Comparison of ENCODE assay signal across 9 cellular contexts in the genomic region with DNA sequence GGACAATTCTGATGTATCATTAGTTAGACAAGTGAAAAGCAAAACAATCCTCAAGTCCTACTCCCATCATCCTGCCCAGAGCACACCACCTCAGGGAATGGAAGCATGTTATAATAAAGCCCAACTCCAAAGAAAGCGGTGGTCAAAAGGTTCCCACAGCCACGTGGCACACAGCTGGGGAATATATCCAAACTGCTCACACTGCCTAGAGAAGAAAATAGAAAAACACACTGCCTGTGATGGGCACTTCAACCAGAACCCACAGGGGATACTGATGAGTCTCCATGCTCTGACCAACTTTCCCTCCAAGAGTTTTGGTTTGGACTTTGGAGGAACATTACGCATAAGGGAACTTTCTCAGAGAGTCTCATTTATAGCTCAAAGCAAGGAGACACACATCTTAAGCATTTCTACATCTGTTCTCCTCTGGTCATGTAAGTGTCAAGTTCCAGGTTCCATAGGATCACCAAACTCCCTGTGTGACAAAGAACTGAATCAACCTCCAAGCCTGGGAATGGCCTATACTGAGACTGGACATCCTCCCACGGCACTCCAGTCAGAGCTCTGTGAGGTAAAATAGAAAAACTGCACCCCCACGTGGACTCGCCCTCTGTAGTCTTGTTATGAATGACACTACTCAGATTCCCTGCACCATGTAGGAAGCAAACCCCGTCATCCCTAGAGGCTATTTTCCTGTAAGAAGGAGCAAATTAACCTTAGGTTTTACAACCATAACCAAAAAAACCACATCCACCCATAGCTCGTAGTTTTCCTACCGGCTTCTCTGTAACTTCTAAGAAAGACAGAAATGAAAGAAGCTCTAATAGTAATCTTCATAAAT. TPM values are rescaled to one million over a fixed set of nuclear protein-coding genes. Genes with fewer than 3 reads are reported as not detected.
DNase-seq lines count a peak whose midpoint lies in the region; ATAC-seq and TF ChIP-seq lines count a peak whose summit lies in the region.
"Had no signal": no experiment of that assay in that cellular context is flagged by ENCODE, and none has a peak within 500 bp of the region (broad histone marks: within the 10 kb centered on the region; RNA-seq: fewer than 3 reads in every experiment).

No MANE protein-coding gene starts in this region.

- peaks cover 2% of the 10 kb centered on the region for H3K36me3 ChIP-seq in CD4-positive, CD25-positive, alpha-beta regulatory T cell (ENCODE audit: control insufficient read depth, insufficient read depth, low read length)
- H3K36me3 ChIP-seq in neural progenitor cell = no peaks in the 10 kb centered on the region
- H3K36me3 ChIP-seq in right lobe of liver = no peaks in the 10 kb centered on the region
- H3K36me3 ChIP-seq in HAP-1 (replicated peaks) = no peaks in the 10 kb centered on the region

- peaks cover 15% of the 10 kb centered on the region for H3K36me3 Mint-ChIP-seq in CD4-positive, CD25-positive, alpha-beta regulatory T cell
- H3K36me3 Mint-ChIP-seq in activated naive CD4-positive, alpha-beta T cell treated with anti-CD3 and anti-CD28 coated beads, Interleukin-2, amount 50 U/mL, for 72 hours = peaks cover 14 to 20% of the 10 kb centered on the region in 2 donors
- H3K36me3 Mint-ChIP-seq in neural progenitor cell = peaks cover 8% of the 10 kb centered on the region

- H3K9ac ChIP-seq in neural progenitor cell = no peak overlapping the region

- no peaks in the 10 kb centered on the region for H3F3A ChIP-seq in neural progenitor cell (ENCODE audit: low read depth)

- no peak for TF ChIP-seq CTCF in neural progenitor cell (IDR thresholded peaks at IDR 0.05)
- TF ChIP-seq CTCF in right lobe of liver (IDR thresholded peaks at IDR 0.05) = no peak

- peak overlapping the region; percentile 17 for H3K4me3 ChIP-seq in CD4-positive, CD25-positive, alpha-beta regulatory T cell (ENCODE audit: low read depth, low read length)
- no peak overlapping the region for H3K4me3 ChIP-seq in neural progenitor cell
- no peak overlapping the region for H3K4me3 ChIP-seq in right lobe of liver
- H3K4me3 ChIP-seq in HAP-1 = no peak overlapping the region

- peaks cover 92% of the 10 kb centered on the region for H3K79me2 ChIP-seq in neural progenitor cell (ENCODE audit: low read depth)

- peak overlapping the region in 2 of 3 donors; percentile 52 to 85 for H3K27ac Mint-ChIP-seq in CD4-positive, CD25-positive, alpha-beta regulatory T cell
- peak overlapping the region; percentile 76 to 92 for H3K27ac Mint-ChIP-seq in activated naive CD4-positive, alpha-beta T cell treated with anti-CD3 and anti-CD28 coated beads, Interleukin-2, amount 50 U/mL, for 72 hours
- peak overlapping the region; percentile 89 for H3K27ac Mint-ChIP-seq in neural progenitor cell

- H3K4me2 ChIP-seq in neural progenitor cell = no peak overlapping the region

- no peak overlapping the region for H2AFZ ChIP-seq in neural progenitor cell (replicated peaks)

- peak in 1 of 3 donors; percentile 49 for DNase-seq in CD4-positive, CD25-positive, alpha-beta regulatory T cell
- peak; percentile 94 for DNase-seq in M059J (ENCODE audit: low read depth)
- peak; percentile 49 to 62 for DNase-seq in activated naive CD4-positive, alpha-beta T cell treated with anti-CD3 and anti-CD28 coated beads, Interleukin-2, amount 50 U/mL, for 72 hours (ENCODE audit: low spot score in 2 of 2)
- DNase-seq in neural progenitor cell (ENCODE audit: low spot score) = no peak
- DNase-seq in DMS153 (lab: John Stamatoyannopoulos, UW) = no peak
- no peak for DNase-seq in right lobe of liver
- DNase-seq in SIG-M5 (lab: John Stamatoyannopoulos, UW) = no peak
- no peak for DNase-seq in HAP-1 (ENCODE audit: low spot score in 2 of 2)
- DNase-seq: NCI-H1417 had no signal

- TF ChIP-seq POLR2A in right lobe of liver (IDR thresholded peaks at IDR 0.05) = no peak

- H3K27me3 ChIP-seq in CD4-positive, CD25-positive, alpha-beta regulatory T cell (ENCODE audit: control insufficient read depth, insufficient read depth, low read length) = no peaks in the 10 kb centered on the region
- H3K27me3 ChIP-seq in neural progenitor cell = no peaks in the 10 kb centered on the region
- no peaks in the 10 kb centered on the region for H3K27me3 ChIP-seq in right lobe of liver
- H3K27me3 ChIP-seq in HAP-1 (ENCODE audit: low read depth) = no peaks in the 10 kb centered on the region

- peaks cover 73% of the 10 kb centered on the region for H4K20me1 ChIP-seq in neural progenitor cell (ENCODE audit: low read depth)

- no peak overlapping the region for H3K27ac ChIP-seq in CD4-positive, CD25-positive, alpha-beta regulatory T cell (ENCODE audit: insufficient read depth, low read length, poor library complexity, severe bottlenecking)
- H3K27ac ChIP-seq in neural progenitor cell (no peak overlapping the region), right lobe of liver (no peak overlapping the region)

- 70% methylated on average over 7 of the region's 9 CpGs for WGBS in right lobe of liver (ENCODE audit: insufficient coverage, low coverage, low lambda C conversion rate, missing lambda C conversion rate)

- peaks cover 17% of the 10 kb centered on the region for H3K4me1 ChIP-seq in CD4-positive, CD25-positive, alpha-beta regulatory T cell (ENCODE audit: control insufficient read depth, insufficient read depth, low read length, poor library complexity, severe bottlenecking)
- H3K4me1 ChIP-seq in neural progenitor cell (no peaks in the 10 kb centered on the region), right lobe of liver (no peaks in the 10 kb centered on the region), HAP-1 (no peaks in the 10 kb centered on the region)

- H3K4me3 Mint-ChIP-seq in CD4-positive, CD25-positive, alpha-beta regulatory T cell = peak overlapping the region in 3 of 4 donors; percentile 7 to 67 (median 52)
- no peak overlapping the region for H3K4me3 Mint-ChIP-seq in neural progenitor cell

- H3K4me1 Mint-ChIP-seq in CD4-positive, CD25-positive, alpha-beta regulatory T cell = peaks cover 29 to 49% (median 33%) of the 10 kb centered on the region in 4 donors
- peaks cover 23% of the 10 kb centered on the region for H3K4me1 Mint-ChIP-seq in neural progenitor cell

- H3K9me3 ChIP-seq in CD4-positive, CD25-positive, alpha-beta regulatory T cell (ENCODE audit: control insufficient read depth in 2 of 2, low read length in 2 of 2) = peaks cover under 1 to 4% of the 10 kb centered on the region in 2 experiments
- H3K9me3 ChIP-seq in neural progenitor cell (ENCODE audit: low read depth) (no peaks in the 10 kb centered on the region), right lobe of liver (no peaks in the 10 kb centered on the region), HAP-1 (no peaks in the 10 kb centered on the region)

- intact Hi-C loops in right lobe of liver (cut with DNase I) = no loop called here

- ATAC-seq in CD4-positive, CD25-positive, alpha-beta regulatory T cell (ENCODE audit: low read depth in 2 of 2) = peak in 1 of 2 donors; percentile 31
- peak; percentile 83 to 87 for ATAC-seq in activated naive CD4-positive, alpha-beta T cell treated with anti-CD3 and anti-CD28 coated beads, Interleukin-2, amount 50 U/mL, for 72 hours
- no peak for ATAC-seq in right lobe of liver

- H3K9me3 Mint-ChIP-seq in CD4-positive, CD25-positive, alpha-beta regulatory T cell = peaks cover 0 to 4% (median 0%) of the 10 kb centered on the region in 7 donors
- no peaks in the 10 kb centered on the region for H3K9me3 Mint-ChIP-seq in activated naive CD4-positive, alpha-beta T cell treated with anti-CD3 and anti-CD28 coated beads, Interleukin-2, amount 50 U/mL, for 72 hours
- no peaks in the 10 kb centered on the region for H3K9me3 Mint-ChIP-seq in neural progenitor cell

- no peaks in the 10 kb centered on the region for H3K27me3 Mint-ChIP-seq in CD4-positive, CD25-positive, alpha-beta regulatory T cell
- H3K27me3 Mint-ChIP-seq in neural progenitor cell (ENCODE audit: insufficient read depth, low read depth) = no peaks in the 10 kb centered on the region

- in situ Hi-C loops in HAP-1 (cut with MboI; ENCODE audit: low sequenced_read_pairs) = no loop called here

RNA-seq across cellular contexts. Expression of a gene that starts 12.2 kb away (rescaled TPM):
- 15.7 TPM for total RNA-seq in CD4-positive, CD25-positive, alpha-beta regulatory T cell
- polyA plus RNA-seq in CD4-positive, CD25-positive, alpha-beta regulatory T cell = 1 to 10 TPM; 3.2 to 5.9 (median 5.1) TPM
- 5.3 and 7.4 TPM in 2 replicates for total RNA-seq in M059J (2014; rRNA removed; shearing (Covaris generic))
- total RNA-seq in activated naive CD4-positive, alpha-beta T cell treated with anti-CD3 and anti-CD28 coated beads, Interleukin-2, amount 50 U/mL, for 72 hours = 10 to 100 TPM; 13.0 to 15.3 TPM
- total RNA-seq in neural progenitor cell (ENCODE audit: low replicate concordance) (12.1 and 13.0 TPM in 2 replicates), right lobe of liver (1 to 10 TPM; 2.5 to 2.9 (median 2.6) TPM)

RNA-seq across cellular contexts. Expression of a gene that starts 28.4 kb away (rescaled TPM):
- total RNA-seq in CD4-positive, CD25-positive, alpha-beta regulatory T cell = 1.8 TPM
- polyA plus RNA-seq in CD4-positive, CD25-positive, alpha-beta regulatory T cell = under 1 TPM; 0.22 to 0.37 (median 0.28) TPM
- total RNA-seq in M059J (2014; rRNA removed; shearing (Covaris generic)) = 0.69 and 2.7 TPM in 2 replicates
- 10 to 100 TPM; 11.1 to 17.2 TPM for total RNA-seq in activated naive CD4-positive, alpha-beta T cell treated with anti-CD3 and anti-CD28 coated beads, Interleukin-2, amount 50 U/mL, for 72 hours
- total RNA-seq in neural progenitor cell (ENCODE audit: low replicate concordance) (7.1 and 12.1 TPM in 2 replicates), right lobe of liver (1 to 10 TPM in 1 of 6 experiments, under 1 TPM in 5; 0.14 to 5.9 (median 0.30) TPM)

Comparison
In these comparisons a context has a peak if more than half of its experiments do, and no peak if none do; other contexts are left out.
1. ATAC-seq: peak in activated naive CD4-positive, alpha-beta T cell treated with anti-CD3 and anti-CD28 coated beads, Interleukin-2, amount 50 U/mL, for 72 hours (2 of 2); none in right lobe of liver (0 of 4).
2. DNase-seq: peak in M059J (single experiment) and activated naive CD4-positive, alpha-beta T cell treated with anti-CD3 and anti-CD28 coated beads, Interleukin-2, amount 50 U/mL, for 72 hours (2 of 2); none in neural progenitor cell (single experiment), DMS153 (single experiment), right lobe of liver (0 of 3), SIG-M5 (single experiment) and HAP-1 (0 of 2).
3. Peak in every context shown above with its lines, with median percentiles within 50 percentile points of each other: H3K27ac Mint-ChIP-seq.